In genomic region chr14:76872796-76873432, GRCh38 we compare ENCODE assay signal across 8 cellular contexts. TPM values are rescaled to one million over a fixed set of nuclear protein-coding genes. Genes with fewer than 3 reads are reported as not detected.
A peak's percentile ranks its signal among the peaks of the same experiment; 100 is the strongest.
DNase-seq lines count a peak whose midpoint lies in the region; ATAC-seq and TF ChIP-seq lines count a peak whose summit lies in the region.

No MANE protein-coding gene starts in this region.

- H3K9me3 ChIP-seq in OCI-LY3 (ENCODE audit: insufficient read depth, low read length) (0 out of 2 replicates have a peak, but pooled peaks cover 3% of the 10 kb centered on the region), transverse colon (no peaks in the 10 kb centered on the region)

- 0 to 28% methylated on average over 1 to 12 of the region's 12 CpGs for WGBS in transverse colon (ENCODE audit: low coverage in 1 of 2), 2 donors

- H3K4me2 ChIP-seq in OCI-LY3 (ENCODE audit: low read length) = 0 out of 2 replicates have a peak overlapping the region, but pooled peaks have one; percentile 3

- peaks cover 14% of the 10 kb centered on the region for H3K27me3 ChIP-seq in OCI-LY3 (ENCODE audit: low read depth, low read length)
- H3K27me3 ChIP-seq in transverse colon = no peaks in the 10 kb centered on the region

- TF ChIP-seq CTCF in CD14-positive monocyte (IDR thresholded peaks at IDR 0.05) = peak; percentile 92
- peak; percentile 84 for TF ChIP-seq CTCF in OCI-LY3 (IDR thresholded peaks at IDR 0.05; ENCODE audit: low read depth, low read length)
- TF ChIP-seq CTCF in osteocyte (IDR thresholded peaks at IDR 0.05) = peak; percentile 83
- TF ChIP-seq CTCF in transverse colon (IDR thresholded peaks at IDR 0.05) = peak; percentile 80 to 92 (median 87)

- H4K20me1 ChIP-seq in OCI-LY3 (ENCODE audit: insufficient read depth, low read length) = no peaks in the 10 kb centered on the region

- H3K27ac Mint-ChIP-seq in CD14-positive monocyte (peak overlapping the region in 1 of 7 donors; percentile 32), osteocyte (ENCODE audit: unreplicated experiment) (no peak overlapping the region)
- no peak overlapping the region for H3K27ac Mint-ChIP-seq in activated T-cell treated with anti-CD3 and anti-CD28 coated beads, Interleukin-2, amount 50 U/mL, for 72 hours

- H2AFZ ChIP-seq in OCI-LY3 (ENCODE audit: low read depth, low read length) = no peak overlapping the region

- DNase-seq in CD14-positive monocyte (ENCODE audit: low spot score) (peak; percentile 59), HCEC 1CT (peak; percentile 17), fibroblast of the conjunctiva (ENCODE audit: low read depth) (peak; percentile 12), osteocyte (ENCODE audit: extremely low spot score, unreplicated experiment) (no peak), transverse colon (peak; percentile 55)
- DNase-seq in activated T-cell treated with anti-CD3 and anti-CD28 coated beads, Interleukin-2, amount 50 U/mL, for 72 hours = peak; percentile 64 to 71

- H3K4me1 Mint-ChIP-seq in CD14-positive monocyte = peaks cover 9% of the 10 kb centered on the region
- peaks cover 6% of the 10 kb centered on the region for H3K4me1 Mint-ChIP-seq in activated T-cell treated with anti-CD3 and anti-CD28 coated beads, Interleukin-2, amount 50 U/mL, for 72 hours (ENCODE audit: low read depth)
- H3K4me1 Mint-ChIP-seq in osteocyte (ENCODE audit: unreplicated experiment) = peaks cover 3% of the 10 kb centered on the region

- H3K36me3 ChIP-seq in OCI-LY3 (replicated peaks; ENCODE audit: low read depth, low read length) = no peaks in the 10 kb centered on the region
- H3K36me3 ChIP-seq in transverse colon = no peaks in the 10 kb centered on the region

- H3K36me3 Mint-ChIP-seq in CD14-positive monocyte (no peaks in the 10 kb centered on the region), osteocyte (ENCODE audit: unreplicated experiment) (no peaks in the 10 kb centered on the region)
- H3K36me3 Mint-ChIP-seq in activated T-cell treated with anti-CD3 and anti-CD28 coated beads, Interleukin-2, amount 50 U/mL, for 72 hours (ENCODE audit: insufficient read depth in 2 of 2) = no peaks in the 10 kb centered on the region

- intact Hi-C loops in CD14-positive monocyte (cut with micrococcal nuclease) (loop anchor here in 1 of 2 donors (1.0 to 10.0 kb wide), 2 partner anchors 197 to 452 kb away; partner anchors contain the start of genes GSTZ1 and POMT2), transverse colon (cut with DNase I; ENCODE audit: low total_unique reads) (no loop called here)

- H3K27me3 Mint-ChIP-seq in CD14-positive monocyte (ENCODE audit: low read depth in 3 of 3) = peaks cover 2 to 11% (median 4%) of the 10 kb centered on the region in 3 donors
- no peaks in the 10 kb centered on the region for H3K27me3 Mint-ChIP-seq in activated T-cell treated with anti-CD3 and anti-CD28 coated beads, Interleukin-2, amount 50 U/mL, for 72 hours (ENCODE audit: low read depth)
- peaks cover 17% of the 10 kb centered on the region for H3K27me3 Mint-ChIP-seq in osteocyte (ENCODE audit: unreplicated experiment)

- H3K9me3 Mint-ChIP-seq in CD14-positive monocyte (peaks cover 5 to 12% (median 10%) of the 10 kb centered on the region in 7 donors), osteocyte (ENCODE audit: unreplicated experiment) (no peaks in the 10 kb centered on the region)
- H3K9me3 Mint-ChIP-seq in activated T-cell treated with anti-CD3 and anti-CD28 coated beads, Interleukin-2, amount 50 U/mL, for 72 hours = no peaks in the 10 kb centered on the region

- no peak for TF ChIP-seq POLR2A in transverse colon (IDR thresholded peaks at IDR 0.05)

- no peak overlapping the region for H3K27ac ChIP-seq in OCI-LY3 (ENCODE audit: low read length)
- no peak overlapping the region for H3K27ac ChIP-seq in transverse colon

- H3K4me3 Mint-ChIP-seq in CD14-positive monocyte (no peak overlapping the region), osteocyte (ENCODE audit: unreplicated experiment) (no peak overlapping the region)
- no peak overlapping the region for H3K4me3 Mint-ChIP-seq in activated T-cell treated with anti-CD3 and anti-CD28 coated beads, Interleukin-2, amount 50 U/mL, for 72 hours

- no peak for TF ChIP-seq EP300 in transverse colon (IDR thresholded peaks at IDR 0.05; ENCODE audit: low read depth)

- H3K9ac ChIP-seq in OCI-LY3 (ENCODE audit: low read length) = no peak overlapping the region

- no peaks in the 10 kb centered on the region for H3K79me2 ChIP-seq in OCI-LY3 (ENCODE audit: low read length)

- no peak overlapping the region for H3K4me3 ChIP-seq in OCI-LY3 (ENCODE audit: low read length)
- H3K4me3 ChIP-seq in transverse colon = no peak overlapping the region

- in situ Hi-C loops in transverse colon (cut with MboI; ENCODE audit: low pct_ligation_motif_present in 1 of 4, low pct_unique_long_range_greater_than_20kb in 1 of 4, low sequenced_read_pairs in 3 of 4) = loop anchor here in 1 of 4 donors (5.0 kb wide), 1 partner anchor 194 kb away; no protein-coding TSS in a partner anchor

- H3K4me1 ChIP-seq in OCI-LY3 (ENCODE audit: low read length) = peaks cover under 1% of the 10 kb centered on the region; the same call in 1 of the 2 replicates
- H3K4me1 ChIP-seq in transverse colon = peaks cover 0 to 2% (median 0%) of the 10 kb centered on the region in 4 donors

- peak; percentile 62 to 66 for ATAC-seq in activated T-cell treated with anti-CD3 and anti-CD28 coated beads, Interleukin-2, amount 50 U/mL, for 72 hours (replicated peaks in 1 of 2)
- no peak for ATAC-seq in HG03135 (IDR thresholded peaks at IDR 0.05; ENCODE audit: unreplicated experiment)

RNA-seq across cellular contexts. Expression of gene LRRC74A, which starts 46.7 kb away (rescaled TPM):
- polyA plus RNA-seq in CD14-positive monocyte = under 1 TPM in 1 of 2 donors, not detected in 1; 0.24 TPM
- not detected for total RNA-seq in activated T-cell treated with anti-CD3 and anti-CD28 coated beads, Interleukin-2, amount 50 U/mL, for 72 hours
- total RNA-seq in osteocyte = not detected in 2 replicates
- total RNA-seq in transverse colon = not detected
